ENCODE assay signal across 1 cellular context in genomic region chr2:159149786-159150185, GRCh38.
TF ChIP-seq lines count a peak whose summit lies in the region.

No MANE protein-coding gene starts in this region.

TF ChIP-seq in neural cell, 6 proteins besides CTCF, POLR2A, EP300 and RAD21 (continued from another document):
- TF ChIP-seq SMC3 (conservative IDR thresholded peaks at IDR 0.05; ENCODE audit: poor library complexity), result no peak
